13 cellular contexts compared by ENCODE assay signal in the genomic region with DNA sequence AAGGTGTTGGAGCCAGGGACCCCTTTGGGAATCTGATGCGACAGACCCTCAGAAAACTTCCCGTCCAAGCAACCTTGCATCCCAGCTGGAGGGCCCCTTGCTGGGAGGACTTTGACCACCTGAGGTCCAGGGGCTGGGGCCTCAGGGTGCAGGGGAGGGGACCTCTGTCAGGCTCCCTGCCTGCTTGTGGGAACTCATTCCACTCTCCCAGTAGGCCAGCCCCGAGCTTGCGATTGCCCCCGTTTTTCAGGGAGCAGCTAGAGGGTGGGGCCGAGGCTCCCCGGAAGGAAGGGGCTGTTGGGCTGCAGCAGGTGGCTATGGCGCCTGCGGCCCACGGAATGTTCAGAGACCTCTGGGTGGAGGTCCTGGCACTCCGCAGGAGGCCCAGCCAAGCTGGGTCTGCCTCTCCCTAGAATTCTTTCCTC.
DNase-seq lines count a peak whose midpoint lies in the region; ATAC-seq lines count a peak whose summit lies in the region.
"Had no signal": no experiment of that assay in that cellular context is flagged by ENCODE, and none has a peak within 500 bp of the region (broad histone marks: within the 10 kb centered on the region; RNA-seq: fewer than 3 reads in every experiment).

No MANE protein-coding gene starts in this region.

- H3K27me3 ChIP-seq in adipocyte (replicated peaks; ENCODE audit: control insufficient read depth, insufficient read depth, low read length) (no peaks in the 10 kb centered on the region), rectal smooth muscle tissue (ENCODE audit: control insufficient read depth, insufficient read depth, low read length) (no peaks in the 10 kb centered on the region)

- H3K4me3 ChIP-seq in adipocyte (ENCODE audit: low read length) (peak overlapping the region; percentile 96), rectal smooth muscle tissue (ENCODE audit: low read length) (peak overlapping the region; percentile 74)

- H3K9ac ChIP-seq in adipocyte (ENCODE audit: low read length) (peak overlapping the region; percentile 99), rectal smooth muscle tissue (ENCODE audit: low read length) (peak overlapping the region; percentile 14)

- no peaks in the 10 kb centered on the region for H3K36me3 ChIP-seq in adipocyte (ENCODE audit: control insufficient read depth, insufficient read depth, low read length, severe bottlenecking)
- H3K36me3 ChIP-seq in rectal smooth muscle tissue (ENCODE audit: control insufficient read depth, insufficient read depth, low read length): no peaks in the 10 kb centered on the region

- peak overlapping the region; percentile 80 for H3K27ac ChIP-seq in rectal smooth muscle tissue (ENCODE audit: low read depth, low read length)

- peak; percentile 29 for DNase-seq in 8988T
- no peak for DNase-seq in adipocyte (ENCODE audit: low read depth)
- peak; percentile 45 for DNase-seq in islet precursor cell
- DNase-seq in DMS53 (lab: John Stamatoyannopoulos, UW): no peak
- DNase-seq in activated naive CD4-positive, alpha-beta T cell (lab: John Stamatoyannopoulos, UW): no peak
- no peak for DNase-seq in NCI-H1436 (lab: John Stamatoyannopoulos, UW)
- DNase-seq: activated T-cell treated with anti-CD3 and anti-CD28 coated beads, Interleukin-2, amount 50 U/mL, for 72 hours; central memory CD4-positive, alpha-beta T cell; NCI-H1417 treated with DMSO at 0.1 percent for 48 hours; NCI-H748 treated with DMSO at 0.1 percent for 48 hours had no signal

- H3K9me3 ChIP-seq in adipocyte (ENCODE audit: control insufficient read depth, low read length): no peaks in the 10 kb centered on the region

- no peak for ATAC-seq in HG03354 (IDR thresholded peaks at IDR 0.05; ENCODE audit: poor library complexity, severe bottlenecking, unreplicated experiment)
- ATAC-seq: activated CD4-positive, CD25-positive, alpha-beta regulatory T cell treated with anti-CD3 and anti-CD28 coated beads, Interleukin-2, amount 50 U/mL, for 24 hours; activated T-cell treated with anti-CD3 and anti-CD28 coated beads, Interleukin-2, amount 50 U/mL, for 72 hours had no signal

- H3K4me1 ChIP-seq in adipocyte (ENCODE audit: control insufficient read depth, insufficient read depth, low read length): peaks cover 40% of the 10 kb centered on the region
- H3K4me1 ChIP-seq in rectal smooth muscle tissue (ENCODE audit: control insufficient read depth, insufficient read depth, low read length): peaks cover 29% of the 10 kb centered on the region

Comparison
In these comparisons a context has a peak if more than half of its experiments do, and no peak if none do; other contexts are left out.
1. DNase-seq: peak in 8988T (single experiment) and islet precursor cell (single experiment); none in adipocyte (single experiment), DMS53 (single experiment), activated naive CD4-positive, alpha-beta T cell (0 of 4) and NCI-H1436 (single experiment).